In genomic region chr9:129866373-129867137, GRCh38 we compare ENCODE assay signal across 13 cellular contexts. TPM values are rescaled to one million over a fixed set of nuclear protein-coding genes. Genes with fewer than 3 reads are reported as not detected.
DNase-seq lines count a peak whose midpoint lies in the region; ATAC-seq and TF ChIP-seq lines count a peak whose summit lies in the region.
"Had no signal": no experiment of that assay in that cellular context is flagged by ENCODE, and none has a peak within 500 bp of the region (broad histone marks: within the 10 kb centered on the region; RNA-seq: fewer than 3 reads in every experiment).

No MANE protein-coding gene starts in this region.

- POLR2A ChIA-PET in CD4-positive, alpha-beta memory T cell (lab: Charles Lee; ENCODE audit: partially characterized antibody), result interaction anchor here (0.6 to 16.5 kb wide), 8 partner anchors 10 to 78 kb away, joined by 3 to 423 read pairs (median 4); partner anchors contain the start of genes C9orf78, TOR1A and USP20

- peaks cover 5% of the 10 kb centered on the region for H3K36me3 ChIP-seq in CD4-positive, alpha-beta memory T cell (ENCODE audit: insufficient read depth, low read length)

- H3K4me1 Mint-ChIP-seq in CD4-positive, alpha-beta memory T cell, result peaks cover 52 to 98% (median 80%) of the 10 kb centered on the region in 4 donors
- H3K4me1 Mint-ChIP-seq in activated naive CD4-positive, alpha-beta T cell treated with anti-CD3 and anti-CD28 coated beads for 36 hours (ENCODE audit: low read depth), result peaks cover 83% of the 10 kb centered on the region
- peaks cover 52% of the 10 kb centered on the region for H3K4me1 Mint-ChIP-seq in nephron progenitor cell

- peaks cover 99% of the 10 kb centered on the region for H3K4me1 ChIP-seq in CD4-positive, alpha-beta memory T cell (ENCODE audit: insufficient read depth, low read length)
- H3K4me1 ChIP-seq: testis had no signal

- CTCF ChIA-PET in CD4-positive, alpha-beta memory T cell (lab: Charles Lee; ENCODE audit: partially characterized antibody), result interaction anchor here (5.5 kb wide), 1 partner anchor 19 kb away, joined by 34 read pairs; no protein-coding TSS in a partner anchor
- CTCF ChIA-PET in activated naive CD4-positive, alpha-beta T cell treated with anti-CD3 and anti-CD28 coated beads for 36 hours (lab: Charles Lee), result interaction anchor here (1.0 to 1.1 kb wide), 2 partner anchors 16 to 28 kb away, joined by 3 read pairs; no protein-coding TSS in a partner anchor

- no peak for ATAC-seq in HG03521 (IDR thresholded peaks at IDR 0.05; ENCODE audit: unreplicated experiment)
- ATAC-seq: activated CD4-positive, CD25-positive, alpha-beta regulatory T cell treated with anti-CD3 and anti-CD28 coated beads, Interleukin-2, amount 50 U/mL, for 24 hours had no signal

- H3K4me3 Mint-ChIP-seq in CD4-positive, alpha-beta memory T cell, result peak overlapping the region; percentile 11 to 76 (median 70)
- peak overlapping the region; percentile 39 for H3K4me3 Mint-ChIP-seq in activated naive CD4-positive, alpha-beta T cell treated with anti-CD3 and anti-CD28 coated beads for 36 hours
- no peak overlapping the region for H3K4me3 Mint-ChIP-seq in nephron progenitor cell

- no peaks in the 10 kb centered on the region for H3K27me3 Mint-ChIP-seq in CD4-positive, alpha-beta memory T cell
- H3K27me3 Mint-ChIP-seq in activated naive CD4-positive, alpha-beta T cell treated with anti-CD3 and anti-CD28 coated beads for 36 hours (ENCODE audit: low read depth), result no peaks in the 10 kb centered on the region
- H3K27me3 Mint-ChIP-seq in nephron progenitor cell (ENCODE audit: low read depth, poor library complexity), result peaks cover 6% of the 10 kb centered on the region

- no peaks in the 10 kb centered on the region for H3K9me3 Mint-ChIP-seq in CD4-positive, alpha-beta memory T cell
- H3K9me3 Mint-ChIP-seq in activated naive CD4-positive, alpha-beta T cell treated with anti-CD3 and anti-CD28 coated beads for 36 hours, result no peaks in the 10 kb centered on the region
- no peaks in the 10 kb centered on the region for H3K9me3 Mint-ChIP-seq in nephron progenitor cell

- no peaks in the 10 kb centered on the region for H3K9me3 ChIP-seq in CD4-positive, alpha-beta memory T cell (ENCODE audit: control insufficient read depth in 1 of 2, low read length in 2 of 2)
- H3K9me3 ChIP-seq: testis had no signal

- peak overlapping the region; percentile 90 for H3K27ac ChIP-seq in CD4-positive, alpha-beta memory T cell (ENCODE audit: low read depth, low read length)
- H3K27ac ChIP-seq: cardiac muscle cell, testis had no signal

- peak overlapping the region; percentile 74 to 98 (median 92) for H3K27ac Mint-ChIP-seq in CD4-positive, alpha-beta memory T cell
- peak overlapping the region; percentile 87 for H3K27ac Mint-ChIP-seq in activated naive CD4-positive, alpha-beta T cell treated with anti-CD3 and anti-CD28 coated beads for 36 hours
- H3K27ac Mint-ChIP-seq in nephron progenitor cell, result peak overlapping the region; percentile 58

- TF ChIP-seq CTCF in nephron progenitor cell (IDR thresholded peaks at IDR 0.05), result no peak

- peaks cover 37 to 44% of the 10 kb centered on the region in 2 donors for H3K36me3 Mint-ChIP-seq in CD4-positive, alpha-beta memory T cell
- peaks cover 36% of the 10 kb centered on the region for H3K36me3 Mint-ChIP-seq in activated naive CD4-positive, alpha-beta T cell treated with anti-CD3 and anti-CD28 coated beads for 36 hours (ENCODE audit: low read depth)
- H3K36me3 Mint-ChIP-seq in nephron progenitor cell (ENCODE audit: low read depth), result peaks cover 36% of the 10 kb centered on the region

- no peaks in the 10 kb centered on the region for H3K27me3 ChIP-seq in CD4-positive, alpha-beta memory T cell (ENCODE audit: insufficient read depth, low read length)
- H3K27me3 ChIP-seq: cardiac muscle cell, testis had no signal

- H3K4me3 ChIP-seq in CD4-positive, alpha-beta memory T cell (ENCODE audit: low read length in 2 of 2), result peak overlapping the region in 1 of 2 donors; percentile 30
- H3K4me3 ChIP-seq: cardiac muscle cell, testis had no signal

- DNase-seq in CD4-positive, alpha-beta memory T cell, result peak; percentile 70 to 80 (median 71)
- peak in 4 of 5 donors; percentile 49 to 71 (median 56) for DNase-seq in T-helper 1 cell
- DNase-seq in activated naive CD4-positive, alpha-beta T cell treated with anti-CD3 and anti-CD28 coated beads for 36 hours, result peak; percentile 79
- no peak for DNase-seq in nephron progenitor cell
- DNase-seq in OCI-M1 (lab: John Stamatoyannopoulos, UW), result no peak
- no peak for DNase-seq in mesenteric fat pad (ENCODE audit: low spot score)
- DNase-seq in NCI-H1694 (lab: John Stamatoyannopoulos, UW), result no peak
- DNase-seq: NCI-H345, SHP77 treated with DMSO at 0.1 percent for 48 hours, testis had no signal

- intact Hi-C loops in CD4-positive, alpha-beta memory T cell (cut with micrococcal nuclease), result no loop called here
- intact Hi-C loops in activated naive CD4-positive, alpha-beta T cell treated with anti-CD3 and anti-CD28 coated beads for 36 hours (cut with micrococcal nuclease), result loop anchor here (1.0 to 5.0 kb wide), 2 partner anchors 31 to 44 kb away; partner anchors contain the start of genes C9orf78, TOR1A and USP20

RNA-seq across cellular contexts. Expression of gene USP20, which starts 31.3 kb away (rescaled TPM):
- total RNA-seq in CD4-positive, alpha-beta memory T cell, result 100 to 1,000 TPM; 123 to 132 TPM
- polyA plus RNA-seq in CD4-positive, alpha-beta memory T cell, result 10 to 100 TPM; 36.5 to 55.9 TPM
- 10 to 100 TPM; 54.7 to 54.9 TPM for total RNA-seq in activated naive CD4-positive, alpha-beta T cell treated with anti-CD3 and anti-CD28 coated beads for 36 hours
- 16.8 TPM for total RNA-seq in mesenteric fat pad

RNA-seq across cellular contexts. Expression of gene C9orf78, which starts 31.5 kb away (rescaled TPM):
- 10 to 100 TPM; 95.5 to 96.9 TPM for total RNA-seq in CD4-positive, alpha-beta memory T cell
- polyA plus RNA-seq in CD4-positive, alpha-beta memory T cell, result 100 to 1,000 TPM; 204 to 206 TPM
- 10 to 100 TPM; 45.3 to 45.7 TPM for total RNA-seq in activated naive CD4-positive, alpha-beta T cell treated with anti-CD3 and anti-CD28 coated beads for 36 hours
- total RNA-seq in mesenteric fat pad, result 30.1 TPM

RNA-seq across cellular contexts. Expression of gene TOR1A, which starts 42.6 kb away (rescaled TPM):
- 10 to 100 TPM; 39.8 to 41.9 TPM for total RNA-seq in CD4-positive, alpha-beta memory T cell
- 10 to 100 TPM; 66.3 to 82.5 TPM for polyA plus RNA-seq in CD4-positive, alpha-beta memory T cell
- total RNA-seq in activated naive CD4-positive, alpha-beta T cell treated with anti-CD3 and anti-CD28 coated beads for 36 hours, result 10 to 100 TPM; 26.2 to 28.2 TPM
- 33.9 TPM for total RNA-seq in mesenteric fat pad

Comparison
In these comparisons a context has a peak if more than half of its experiments do, and no peak if none do; other contexts are left out.
1. DNase-seq: peak in CD4-positive, alpha-beta memory T cell (5 of 5), T-helper 1 cell (4 of 5) and activated naive CD4-positive, alpha-beta T cell treated with anti-CD3 and anti-CD28 coated beads for 36 hours (single experiment); none in nephron progenitor cell (single experiment), OCI-M1 (single experiment), mesenteric fat pad (single experiment) and NCI-H1694 (single experiment).
2. Peak in every context shown above with its lines, with median percentiles within 50 percentile points of each other: H3K27ac Mint-ChIP-seq.